Comparison of ENCODE assay signal across 7 cellular contexts in the genomic region with DNA sequence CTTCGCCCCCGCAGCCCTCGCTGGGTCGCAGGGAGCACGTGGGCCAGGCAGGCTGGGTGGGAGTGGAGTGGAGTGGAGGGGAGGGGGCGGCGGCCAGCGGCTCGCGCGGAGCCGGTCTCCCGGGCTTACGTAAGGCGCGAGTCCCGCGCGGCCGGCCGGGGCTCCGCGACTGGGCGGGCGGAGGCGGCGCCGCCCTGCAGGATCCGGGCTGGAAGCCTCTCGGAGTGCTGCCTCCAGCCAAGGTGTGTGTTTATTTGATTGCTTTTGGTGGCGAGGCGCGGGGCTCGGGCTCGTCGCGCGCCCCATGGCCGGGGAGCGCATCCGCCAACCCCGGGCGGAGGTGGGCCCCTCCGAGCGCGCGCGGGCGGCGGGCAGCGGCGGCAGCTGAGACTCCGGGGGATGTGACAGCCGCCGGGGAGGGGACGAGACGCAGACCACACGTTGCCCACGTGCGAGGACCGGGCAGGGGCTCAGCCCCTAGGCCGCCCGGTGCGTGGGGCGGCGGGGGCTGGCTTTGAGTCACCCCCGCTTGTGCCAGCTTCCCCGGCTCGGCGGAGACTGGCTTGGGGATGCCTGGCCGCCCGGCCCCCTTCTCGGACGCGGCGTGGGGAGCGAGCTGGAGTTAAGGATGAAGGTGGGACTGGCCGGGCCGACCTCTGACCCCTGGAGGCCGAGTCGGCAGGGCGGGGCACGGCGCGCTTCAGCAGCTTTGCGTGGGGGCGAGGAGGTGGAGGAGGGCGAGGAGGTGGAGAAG. TPM values are rescaled to one million over a fixed set of nuclear protein-coding genes. Genes with fewer than 3 reads are reported as not detected.
DNase-seq lines count a peak whose midpoint lies in the region; ATAC-seq and TF ChIP-seq lines count a peak whose summit lies in the region.

No MANE protein-coding gene starts in this region.

- H3K4me3 ChIP-seq in GM23338 (peak overlapping the region; percentile 71), WERI-Rb-1 (ENCODE audit: low read depth, low read length) (peak overlapping the region; percentile 54), ectodermal cell (ENCODE audit: insufficient read depth, low read depth, low read length) (peak overlapping the region; percentile 60)
- H3K4me3 ChIP-seq in Jurkat, Clone E6-1 (ENCODE audit: low read length) = peak overlapping the region; percentile 53

- H3K79me2 ChIP-seq in GM23338 (replicated peaks; ENCODE audit: insufficient read depth) = peaks cover 17% of the 10 kb centered on the region

- H3K27ac ChIP-seq in GM23338 (ENCODE audit: low read depth) (no peak overlapping the region), WERI-Rb-1 (no peak overlapping the region), ectodermal cell (ENCODE audit: insufficient read depth, low read depth, low read length, poor library complexity, severe bottlenecking) (no peak overlapping the region)

- peak overlapping the region; percentile 88 for H2AFZ ChIP-seq in GM23338

- DNase-seq in GM13976 (ENCODE audit: low spot score) (peak; percentile 82), GM23338 (ENCODE audit: low spot score) (peak; percentile 60), WERI-Rb-1 (peak; percentile 49), lung microvascular endothelial cell (ENCODE audit: low read depth in 2 of 2) (peak; percentile 31 to 46)
- no peak for DNase-seq in Jurkat, Clone E6-1 (ENCODE audit: low read depth, low spot score)
- DNase-seq in stimulated activated effector memory CD8-positive, alpha-beta T cell treated with anti-CD3 and anti-CD28 coated beads, Interleukin-12 subunit alpha, Interleukin-12 subunit beta, amount 100 ng/mL, for 72 hours (ENCODE audit: low spot score in 2 of 2) = peak; percentile 47 to 70

- H3K4me1 ChIP-seq in GM23338 (ENCODE audit: insufficient read depth) (peaks cover 30% of the 10 kb centered on the region), ectodermal cell (ENCODE audit: control insufficient read depth, insufficient read depth, low read length) (no peaks in the 10 kb centered on the region)

- H4K20me1 ChIP-seq in GM23338 (replicated peaks; ENCODE audit: insufficient read depth) = no peaks in the 10 kb centered on the region

- peaks cover 8% of the 10 kb centered on the region for H3K36me3 Mint-ChIP-seq in GM23338 (ENCODE audit: low read depth)
- peaks cover 48% of the 10 kb centered on the region for H3K36me3 Mint-ChIP-seq in stimulated activated effector memory CD8-positive, alpha-beta T cell treated with anti-CD3 and anti-CD28 coated beads, Interleukin-12 subunit alpha, Interleukin-12 subunit beta, amount 100 ng/mL, for 72 hours

- H3K36me3 ChIP-seq in GM23338 (ENCODE audit: insufficient read depth) (no peaks in the 10 kb centered on the region), WERI-Rb-1 (no peaks in the 10 kb centered on the region), ectodermal cell (ENCODE audit: control insufficient read depth, insufficient read depth, low read length) (no peaks in the 10 kb centered on the region)

- no peaks in the 10 kb centered on the region for H3K9me2 ChIP-seq in GM23338 (ENCODE audit: insufficient read depth)

- H3K4me1 Mint-ChIP-seq in GM23338 = peaks cover 52% of the 10 kb centered on the region
- peaks cover 12% of the 10 kb centered on the region for H3K4me1 Mint-ChIP-seq in stimulated activated effector memory CD8-positive, alpha-beta T cell treated with anti-CD3 and anti-CD28 coated beads, Interleukin-12 subunit alpha, Interleukin-12 subunit beta, amount 100 ng/mL, for 72 hours

- H3K27me3 ChIP-seq in GM23338 (ENCODE audit: insufficient read depth) = peaks cover 27% of the 10 kb centered on the region
- H3K27me3 ChIP-seq in WERI-Rb-1 (ENCODE audit: insufficient read depth, low read depth, severe bottlenecking) = peaks cover 4% of the 10 kb centered on the region
- peaks cover 75% of the 10 kb centered on the region for H3K27me3 ChIP-seq in ectodermal cell (ENCODE audit: control insufficient read depth, insufficient read depth, low read length, poor library complexity, severe bottlenecking)

- H3K4me3 Mint-ChIP-seq in GM23338 = peak overlapping the region; percentile 86
- H3K4me3 Mint-ChIP-seq in stimulated activated effector memory CD8-positive, alpha-beta T cell treated with anti-CD3 and anti-CD28 coated beads, Interleukin-12 subunit alpha, Interleukin-12 subunit beta, amount 100 ng/mL, for 72 hours = peak overlapping the region; percentile 81

- H3K27ac Mint-ChIP-seq in GM23338 = peak overlapping the region; percentile 84; the same call in 1 of the 2 replicates
- peak overlapping the region; percentile 90 for H3K27ac Mint-ChIP-seq in stimulated activated effector memory CD8-positive, alpha-beta T cell treated with anti-CD3 and anti-CD28 coated beads, Interleukin-12 subunit alpha, Interleukin-12 subunit beta, amount 100 ng/mL, for 72 hours

- H3K27me3 Mint-ChIP-seq in GM23338 (ENCODE audit: insufficient read depth, low read depth, poor library complexity) = peaks cover 18% of the 10 kb centered on the region

- ATAC-seq in GM23338 = peak; percentile 32
- peak; percentile 57 for ATAC-seq in stimulated activated effector memory CD8-positive, alpha-beta T cell treated with anti-CD3 and anti-CD28 coated beads, Interleukin-12 subunit alpha, Interleukin-12 subunit beta, amount 100 ng/mL, for 72 hours

- H3F3A ChIP-seq in GM23338 (replicated peaks; ENCODE audit: low read depth) = peaks cover 25% of the 10 kb centered on the region

- H3K9me3 ChIP-seq in WERI-Rb-1 (ENCODE audit: severe bottlenecking) (no peaks in the 10 kb centered on the region), ectodermal cell (ENCODE audit: control insufficient read depth, low read length) (no peaks in the 10 kb centered on the region)

- no peak for TF ChIP-seq CTCF in GM13976 (IDR thresholded peaks at IDR 0.05; ENCODE audit: borderline replicate concordance, control extremely low read depth, extremely low read depth, insufficient read depth, missing control alignments)
- no peak for TF ChIP-seq CTCF in GM23338 (conservative IDR thresholded peaks at IDR 0.05; ENCODE audit: low read depth in 2 of 2)
- TF ChIP-seq CTCF in WERI-Rb-1 (IDR thresholded peaks at IDR 0.05; ENCODE audit: low read depth, low read length) = no peak

- 1% methylated on average over 88 of the region's 88 CpGs for WGBS in ectodermal cell, 2 experiments

- in situ Hi-C loops in GM13976 (cut with MboI; ENCODE audit: low sequenced_read_pairs, unreplicated experiment) = no loop called here

- no peaks in the 10 kb centered on the region for H3K9me3 Mint-ChIP-seq in GM23338
- H3K9me3 Mint-ChIP-seq in stimulated activated effector memory CD8-positive, alpha-beta T cell treated with anti-CD3 and anti-CD28 coated beads, Interleukin-12 subunit alpha, Interleukin-12 subunit beta, amount 100 ng/mL, for 72 hours = no peaks in the 10 kb centered on the region

- H3K4me2 ChIP-seq in GM23338 = peak overlapping the region; percentile 74

TF ChIP-seq in GM23338, 12 proteins besides CTCF, POLR2A, EP300 and RAD21 (continues in another document):
- TF ChIP-seq NANOG (IDR thresholded peaks at IDR 0.05; ENCODE audit: borderline replicate concordance) = no peak
- TF ChIP-seq, protein P1, sequence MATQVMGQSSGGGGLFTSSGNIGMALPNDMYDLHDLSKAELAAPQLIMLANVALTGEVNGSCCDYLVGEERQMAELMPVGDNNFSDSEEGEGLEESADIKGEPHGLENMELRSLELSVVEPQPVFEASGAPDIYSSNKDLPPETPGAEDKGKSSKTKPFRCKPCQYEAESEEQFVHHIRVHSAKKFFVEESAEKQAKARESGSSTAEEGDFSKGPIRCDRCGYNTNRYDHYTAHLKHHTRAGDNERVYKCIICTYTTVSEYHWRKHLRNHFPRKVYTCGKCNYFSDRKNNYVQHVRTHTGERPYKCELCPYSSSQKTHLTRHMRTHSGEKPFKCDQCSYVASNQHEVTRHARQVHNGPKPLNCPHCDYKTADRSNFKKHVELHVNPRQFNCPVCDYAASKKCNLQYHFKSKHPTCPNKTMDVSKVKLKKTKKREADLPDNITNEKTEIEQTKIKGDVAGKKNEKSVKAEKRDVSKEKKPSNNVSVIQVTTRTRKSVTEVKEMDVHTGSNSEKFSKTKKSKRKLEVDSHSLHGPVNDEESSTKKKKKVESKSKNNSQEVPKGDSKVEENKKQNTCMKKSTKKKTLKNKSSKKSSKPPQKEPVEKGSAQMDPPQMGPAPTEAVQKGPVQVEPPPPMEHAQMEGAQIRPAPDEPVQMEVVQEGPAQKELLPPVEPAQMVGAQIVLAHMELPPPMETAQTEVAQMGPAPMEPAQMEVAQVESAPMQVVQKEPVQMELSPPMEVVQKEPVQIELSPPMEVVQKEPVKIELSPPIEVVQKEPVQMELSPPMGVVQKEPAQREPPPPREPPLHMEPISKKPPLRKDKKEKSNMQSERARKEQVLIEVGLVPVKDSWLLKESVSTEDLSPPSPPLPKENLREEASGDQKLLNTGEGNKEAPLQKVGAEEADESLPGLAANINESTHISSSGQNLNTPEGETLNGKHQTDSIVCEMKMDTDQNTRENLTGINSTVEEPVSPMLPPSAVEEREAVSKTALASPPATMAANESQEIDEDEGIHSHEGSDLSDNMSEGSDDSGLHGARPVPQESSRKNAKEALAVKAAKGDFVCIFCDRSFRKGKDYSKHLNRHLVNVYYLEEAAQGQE (IDR thresholded peaks at IDR 0.05; ENCODE audit: unreplicated experiment) = no peak
- no peak for TF ChIP-seq STAT1 (IDR thresholded peaks at IDR 0.05; ENCODE audit: unreplicated experiment)
- no peak for TF ChIP-seq POLR2AphosphoS5 (IDR thresholded peaks at IDR 0.05; ENCODE audit: low read depth)
- TF ChIP-seq JUNB (IDR thresholded peaks at IDR 0.05; ENCODE audit: unreplicated experiment) = no peak
- TF ChIP-seq ZNF114 (CRISPR knock-in tag; IDR thresholded peaks at IDR 0.05) = no peak
- TF ChIP-seq, protein P2, sequence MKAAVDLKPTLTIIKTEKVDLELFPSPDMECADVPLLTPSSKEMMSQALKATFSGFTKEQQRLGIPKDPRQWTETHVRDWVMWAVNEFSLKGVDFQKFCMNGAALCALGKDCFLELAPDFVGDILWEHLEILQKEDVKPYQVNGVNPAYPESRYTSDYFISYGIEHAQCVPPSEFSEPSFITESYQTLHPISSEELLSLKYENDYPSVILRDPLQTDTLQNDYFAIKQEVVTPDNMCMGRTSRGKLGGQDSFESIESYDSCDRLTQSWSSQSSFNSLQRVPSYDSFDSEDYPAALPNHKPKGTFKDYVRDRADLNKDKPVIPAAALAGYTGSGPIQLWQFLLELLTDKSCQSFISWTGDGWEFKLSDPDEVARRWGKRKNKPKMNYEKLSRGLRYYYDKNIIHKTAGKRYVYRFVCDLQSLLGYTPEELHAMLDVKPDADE (IDR thresholded peaks at IDR 0.05) = no peak
- no peak for TF ChIP-seq ZNF331 (CRISPR knock-in tag; IDR thresholded peaks at IDR 0.05; ENCODE audit: low read depth)

RNA-seq across cellular contexts. Expression of a gene that starts 0.4 kb away (rescaled TPM):
- total RNA-seq in GM23338 (2014; rRNA removed; shearing (Covaris generic)) = 123 and 137 TPM in 2 replicates
- 111 and 127 TPM in 2 replicates for polyA plus RNA-seq in GM23338 (2016; fragmentation: Nextera tagmentation; extraction: Ambion mirVana)
- polyA plus RNA-seq in Jurkat, Clone E6-1 (2012; ENCODE audit: insufficient read depth, insufficient read length) = 10.4 TPM
- 3.8 TPM for polyA plus RNA-seq in ectodermal cell (2013, experiment 1 of 4)
- 2.9 TPM for polyA plus RNA-seq in ectodermal cell (2013, experiment 2 of 4)
- polyA plus RNA-seq in ectodermal cell (2013, experiment 3 of 4) = 2.0 TPM
- polyA plus RNA-seq in ectodermal cell (2013, experiment 4 of 4) = 3.0 TPM
- 10.5 and 26.4 TPM in 2 replicates for total RNA-seq in lung microvascular endothelial cell
